In genomic region chr17:45381001-45381400, GRCh38 we compare ENCODE assay signal across 23 cellular contexts. TPM values are rescaled to one million over a fixed set of nuclear protein-coding genes. Genes with fewer than 3 reads are reported as not detected.
DNase-seq lines count a peak whose midpoint lies in the region; ATAC-seq and TF ChIP-seq lines count a peak whose summit lies in the region.
"Had no signal": no experiment of that assay in that cellular context is flagged by ENCODE, and none has a peak within 500 bp of the region (broad histone marks: within the 10 kb centered on the region; RNA-seq: fewer than 3 reads in every experiment).

No MANE protein-coding gene starts in this region.

- H3K4me1 Mint-ChIP-seq in activated CD4-positive, alpha-beta memory T cell treated with anti-CD3 and anti-CD28 coated beads, Interleukin-2, amount 10 ng/mL, durations not matched to agents 7 days and 5 days: peaks cover 9% of the 10 kb centered on the region

- H3K9me3 ChIP-seq in left ventricle myocardium inferior (replicated peaks) (no peaks in the 10 kb centered on the region), upper lobe of right lung (no peaks in the 10 kb centered on the region)
- H3K9me3 ChIP-seq: psoas muscle, SK-N-SH had no signal

- H3K4me3 Mint-ChIP-seq in activated CD4-positive, alpha-beta memory T cell treated with anti-CD3 and anti-CD28 coated beads, Interleukin-2, amount 10 ng/mL, durations not matched to agents 7 days and 5 days: no peak overlapping the region
- H3K4me3 Mint-ChIP-seq: activated naive CD4-positive, alpha-beta T cell treated with anti-CD3 and anti-CD28 coated beads, Interleukin-2, amount 50 U/mL, for 24 hours; stimulated activated naive CD8-positive, alpha-beta T cell treated with anti-CD3 and anti-CD28 coated beads, Interleukin-15, Interleukin-2, amounts not matched to agents 100 ng/mL and 50 ng/mL, for 24 hours; T-helper 2 cell treated with Interferon-gamma antibody and Interleukin-4, amounts not matched to agents 5 μg/mL and 100 μg/mL, for 36 hours had no signal

- H3K4me1 ChIP-seq in left ventricle myocardium inferior (peaks cover 43% of the 10 kb centered on the region), upper lobe of right lung (peaks cover 5% of the 10 kb centered on the region)

- H3K36me3 ChIP-seq in left ventricle myocardium inferior (no peaks in the 10 kb centered on the region), upper lobe of right lung (no peaks in the 10 kb centered on the region)

- peak overlapping the region; percentile 62 for H3K27ac ChIP-seq in left ventricle myocardium inferior (replicated peaks)
- H3K27ac ChIP-seq in upper lobe of right lung: peak overlapping the region; percentile 1
- H3K27ac ChIP-seq: epithelial cell of prostate, HL-60, psoas muscle had no signal

- no peaks in the 10 kb centered on the region for H3K36me3 Mint-ChIP-seq in activated CD4-positive, alpha-beta memory T cell treated with anti-CD3 and anti-CD28 coated beads, Interleukin-2, amount 10 ng/mL, durations not matched to agents 7 days and 5 days (ENCODE audit: low read depth)
- H3K36me3 Mint-ChIP-seq: activated naive CD4-positive, alpha-beta T cell treated with anti-CD3 and anti-CD28 coated beads, Interleukin-2, amount 50 U/mL, for 24 hours had no signal

- intact Hi-C loops in left ventricle myocardium inferior (cut with micrococcal nuclease): no loop called here
- intact Hi-C loops in cardiac septum (cut with DNase I): no loop called here
- intact Hi-C loops in upper lobe of right lung (cut with DNase I): no loop called here

- ATAC-seq in upper lobe of right lung (no peak), GM19452 (IDR thresholded peaks at IDR 0.05; ENCODE audit: unreplicated experiment) (no peak), GM21390 (IDR thresholded peaks at IDR 0.05; ENCODE audit: unreplicated experiment) (no peak)
- ATAC-seq: psoas muscle had no signal

- CTCF ChIA-PET in activated CD4-positive, alpha-beta memory T cell treated with anti-CD3 and anti-CD28 coated beads, Interleukin-2, amount 10 ng/mL, durations not matched to agents 7 days and 5 days (lab: Charles Lee): interaction anchor here (0.9 to 3.0 kb wide), 4 partner anchors 12 to 182 kb away, joined by 3 to 17 read pairs (median 7); no protein-coding TSS in a partner anchor

- H3K4me3 ChIP-seq in left ventricle myocardium inferior: no peak overlapping the region
- H3K4me3 ChIP-seq in upper lobe of right lung: peak overlapping the region; percentile 24
- H3K4me3 ChIP-seq: psoas muscle had no signal

- POLR2A ChIA-PET in activated CD4-positive, alpha-beta memory T cell treated with anti-CD3 and anti-CD28 coated beads, Interleukin-2, amount 10 ng/mL, durations not matched to agents 7 days and 5 days (lab: Charles Lee): interaction anchor here (0.9 to 3.1 kb wide), 4 partner anchors 57 to 91 kb away, joined by 3 to 9 read pairs (median 3); partner anchors contain the start of gene MAP3K14

- no peak for TF ChIP-seq CTCF in left ventricle myocardium inferior (IDR thresholded peaks at IDR 0.05; ENCODE audit: borderline replicate concordance)
- no peak for TF ChIP-seq CTCF in upper lobe of right lung (IDR thresholded peaks at IDR 0.05)

- peaks cover 7% of the 10 kb centered on the region for H3K27me3 Mint-ChIP-seq in activated CD4-positive, alpha-beta memory T cell treated with anti-CD3 and anti-CD28 coated beads, Interleukin-2, amount 10 ng/mL, durations not matched to agents 7 days and 5 days

- H3K27me3 ChIP-seq in left ventricle myocardium inferior (ENCODE audit: low read depth): no peaks in the 10 kb centered on the region
- H3K27me3 ChIP-seq in upper lobe of right lung: no peaks in the 10 kb centered on the region

- no peak overlapping the region for H3K27ac Mint-ChIP-seq in activated CD4-positive, alpha-beta memory T cell treated with anti-CD3 and anti-CD28 coated beads, Interleukin-2, amount 10 ng/mL, durations not matched to agents 7 days and 5 days
- H3K27ac Mint-ChIP-seq: activated naive CD4-positive, alpha-beta T cell treated with anti-CD3 and anti-CD28 coated beads, Interleukin-2, amount 50 U/mL, for 24 hours; IgD-negative memory B cell; stimulated activated naive CD8-positive, alpha-beta T cell treated with anti-CD3 and anti-CD28 coated beads, Interleukin-15, Interleukin-2, amounts not matched to agents 100 ng/mL and 50 ng/mL, for 24 hours; T-helper 2 cell treated with Interferon-gamma antibody and Interleukin-4, amounts not matched to agents 5 μg/mL and 100 μg/mL, for 36 hours had no signal

- H3K9me3 Mint-ChIP-seq in activated CD4-positive, alpha-beta memory T cell treated with anti-CD3 and anti-CD28 coated beads, Interleukin-2, amount 10 ng/mL, durations not matched to agents 7 days and 5 days: no peaks in the 10 kb centered on the region
- H3K9me3 Mint-ChIP-seq: activated naive CD4-positive, alpha-beta T cell treated with anti-CD3 and anti-CD28 coated beads, Interleukin-2, amount 50 U/mL, for 24 hours; IgD-negative memory B cell; stimulated activated naive CD8-positive, alpha-beta T cell treated with anti-CD3 and anti-CD28 coated beads, Interleukin-15, Interleukin-2, amounts not matched to agents 100 ng/mL and 50 ng/mL, for 24 hours; T-helper 2 cell treated with Interferon-gamma antibody and Interleukin-4, amounts not matched to agents 5 μg/mL and 100 μg/mL, for 36 hours had no signal

- no peak for DNase-seq in left ventricle myocardium inferior
- no peak for DNase-seq in cardiac septum (ENCODE audit: low spot score)
- DNase-seq in OCI-M1 (lab: John Stamatoyannopoulos, UW): peak; percentile 19
- DNase-seq in iris pigment epithelial cell (ENCODE audit: low read depth): peak; percentile 36
- peak; percentile 83 for DNase-seq in upper lobe of right lung
- no peak for DNase-seq in activated CD4-positive, alpha-beta memory T cell treated with anti-CD3 and anti-CD28 coated beads, Interleukin-2, amount 10 ng/mL, durations not matched to agents 7 days and 5 days
- DNase-seq: ACHN; activated CD4-positive, alpha-beta T cell treated with anti-CD3 and anti-CD28 coated beads, Interleukin-2, amount 50 U/mL, for 1 hour; aorta; C1 segment of cervical spinal cord; foreskin melanocyte; NCI-H187 treated with DMSO at 0.1 percent for 48 hours; psoas muscle; SK-N-SH; stimulated activated CD4-positive, alpha-beta T cell treated with anti-CD3 and anti-CD28 coated beads, Interleukin-4, amount 100 ng/mL, for 1 hour had no signal

RNA-seq across cellular contexts. Expression of gene ARHGAP27, which starts 51.7 kb away (rescaled TPM):
- total RNA-seq in left ventricle myocardium inferior (15.1 TPM), cardiac septum (20.0 TPM), upper lobe of right lung (73.8 TPM)
- 10 to 100 TPM; 81.4 to 84.4 TPM for total RNA-seq in activated CD4-positive, alpha-beta memory T cell treated with anti-CD3 and anti-CD28 coated beads, Interleukin-2, amount 10 ng/mL, durations not matched to agents 7 days and 5 days

Comparison
In these comparisons a context has a peak if more than half of its experiments do, and no peak if none do; other contexts are left out.
1. DNase-seq: peak in OCI-M1 (single experiment), iris pigment epithelial cell (single experiment) and upper lobe of right lung (single experiment); none in left ventricle myocardium inferior (single experiment), cardiac septum (single experiment) and activated CD4-positive, alpha-beta memory T cell treated with anti-CD3 and anti-CD28 coated beads, Interleukin-2, amount 10 ng/mL, durations not matched to agents 7 days and 5 days (single experiment).